Comparison of ENCODE assay signal across 1 cellular context in genomic region chr14:89701079-89702043, GRCh38.
TF ChIP-seq lines count a peak whose summit lies in the region.

No MANE protein-coding gene starts in this region.

TF ChIP-seq in HepG2, 621 proteins besides CTCF, POLR2A, EP300 and RAD21 (continued from another document):
- TF ChIP-seq KAT8 (CRISPR knock-in tag; IDR thresholded peaks at IDR 0.05) (no peak; the same call in 1 of the 2 replicates), FOXC1 (CRISPR knock-in tag; IDR thresholded peaks at IDR 0.05; ENCODE audit: borderline replicate concordance) (no peak), NCOA2 (CRISPR knock-in tag; IDR thresholded peaks at IDR 0.05) (no peak), TFE3 (CRISPR knock-in tag; IDR thresholded peaks at IDR 0.05) (peak; percentile 44; the same call in 1 of the 2 replicates), MATR3 (CRISPR knock-in tag; IDR thresholded peaks at IDR 0.05) (no peak), YY1 (IDR thresholded peaks at IDR 0.05; ENCODE audit: insufficient read depth, insufficient replicate concordance, low read depth, low read length) (peak; percentile 36), ZNF652 (CRISPR knock-in tag; IDR thresholded peaks at IDR 0.05; ENCODE audit: borderline replicate concordance, low read depth) (no peak), ZNF292 (CRISPR knock-in tag; IDR thresholded peaks at IDR 0.05; ENCODE audit: borderline replicate concordance, low read depth) (no peak), RBM39 (IDR thresholded peaks at IDR 0.05; ENCODE audit: low read depth, low read length, poor library complexity, severe bottlenecking) (no peak), MXD3 (CRISPR knock-in tag; IDR thresholded peaks at IDR 0.05) (peak; percentile 54; the same call in 1 of the 2 replicates), STAG1 (CRISPR knock-in tag; IDR thresholded peaks at IDR 0.05) (no peak), MIXL1 (CRISPR knock-in tag; IDR thresholded peaks at IDR 0.05) (no peak), NR2F2 (IDR thresholded peaks at IDR 0.05; ENCODE audit: borderline replicate concordance, low read depth) (no peak), ARNT2 (CRISPR knock-in tag; IDR thresholded peaks at IDR 0.05; ENCODE audit: low read depth) (0 out of 2 replicates have a peak, but pooled peaks have one; percentile 45), ZNF879 (CRISPR knock-in tag; IDR thresholded peaks at IDR 0.05) (no peak), ZNF619 (CRISPR knock-in tag; IDR thresholded peaks at IDR 0.05) (no peak), ZC3H4 (CRISPR knock-in tag; IDR thresholded peaks at IDR 0.05; ENCODE audit: borderline replicate concordance) (no peak), SPEN (CRISPR knock-in tag; IDR thresholded peaks at IDR 0.05; ENCODE audit: low read depth) (peak; percentile 59), RFXAP (CRISPR knock-in tag; IDR thresholded peaks at IDR 0.05; ENCODE audit: borderline replicate concordance) (no peak), MBNL3 (CRISPR knock-in tag; conservative IDR thresholded peaks at IDR 0.05) (no peak), TFAP4 (IDR thresholded peaks at IDR 0.05; ENCODE audit: borderline replicate concordance, low read depth) (no peak), ATF7 (IDR thresholded peaks at IDR 0.05) (no peak), ATF7 (CRISPR knock-in tag; IDR thresholded peaks at IDR 0.05) (no peak), ZNF792 (CRISPR knock-in tag; IDR thresholded peaks at IDR 0.05) (no peak), AKNA (CRISPR knock-in tag; IDR thresholded peaks at IDR 0.05; ENCODE audit: borderline replicate concordance) (no peak), XBP1 (CRISPR knock-in tag; IDR thresholded peaks at IDR 0.05) (no peak), UBTF (CRISPR knock-in tag; IDR thresholded peaks at IDR 0.05) (no peak), MAFG (CRISPR knock-in tag; IDR thresholded peaks at IDR 0.05) (no peak), ZNF124 (CRISPR knock-in tag; IDR thresholded peaks at IDR 0.05) (no peak), ZNF232 (CRISPR knock-in tag; IDR thresholded peaks at IDR 0.05; ENCODE audit: borderline replicate concordance) (no peak), ZNF18 (CRISPR knock-in tag; IDR thresholded peaks at IDR 0.05; ENCODE audit: insufficient replicate concordance) (peak; percentile 27), ZNF205 (CRISPR knock-in tag; IDR thresholded peaks at IDR 0.05) (no peak), FIP1L1 (IDR thresholded peaks at IDR 0.05; ENCODE audit: borderline replicate concordance, insufficient read depth, low read depth, low read length) (no peak), HES4 (CRISPR knock-in tag; IDR thresholded peaks at IDR 0.05; ENCODE audit: borderline replicate concordance) (no peak), SKIL (CRISPR knock-in tag; IDR thresholded peaks at IDR 0.05; ENCODE audit: borderline replicate concordance) (no peak), ZNF639 (CRISPR knock-in tag; conservative IDR thresholded peaks at IDR 0.05) (no peak), TOPORS (CRISPR knock-in tag; IDR thresholded peaks at IDR 0.05) (no peak), TEF (CRISPR knock-in tag; IDR thresholded peaks at IDR 0.05) (no peak), ZNF629 (CRISPR knock-in tag; conservative IDR thresholded peaks at IDR 0.05) (no peak), DR1 (CRISPR knock-in tag; IDR thresholded peaks at IDR 0.05) (no peak), ZBTB33 (CRISPR knock-in tag; IDR thresholded peaks at IDR 0.05) (0 out of 2 replicates have a peak, but pooled peaks have one; percentile 39), ARNT (IDR thresholded peaks at IDR 0.05) (no peak), NFKBIZ (CRISPR knock-in tag; IDR thresholded peaks at IDR 0.05) (no peak), KDM2A (CRISPR knock-in tag; IDR thresholded peaks at IDR 0.05; ENCODE audit: borderline replicate concordance, low read depth) (peak; percentile 58), ZFP90 (CRISPR knock-in tag; IDR thresholded peaks at IDR 0.05; ENCODE audit: borderline replicate concordance) (no peak)
